Comparison of ENCODE assay signal across 9 cellular contexts in genomic region chr11:133928628-133929059, GRCh38. TPM values are rescaled to one million over a fixed set of nuclear protein-coding genes. Genes with fewer than 3 reads are reported as not detected.
DNase-seq lines count a peak whose midpoint lies in the region; ATAC-seq and TF ChIP-seq lines count a peak whose summit lies in the region.
"Had no signal": no experiment of that assay in that cellular context is flagged by ENCODE, and none has a peak within 500 bp of the region (broad histone marks: within the 10 kb centered on the region; RNA-seq: fewer than 3 reads in every experiment).

No MANE protein-coding gene starts in this region.

- H3K36me3 Mint-ChIP-seq in activated naive CD8-positive, alpha-beta T cell treated with anti-CD3 and anti-CD28 coated beads, Interleukin-2, amount 10 ng/mL, durations not matched to agents 7 days and 5 days: peaks cover 18% of the 10 kb centered on the region
- peaks cover 9% of the 10 kb centered on the region for H3K36me3 Mint-ChIP-seq in endothelial cell (ENCODE audit: low read depth, unreplicated experiment)

- no peaks in the 10 kb centered on the region for H3K27me3 Mint-ChIP-seq in activated naive CD8-positive, alpha-beta T cell treated with anti-CD3 and anti-CD28 coated beads, Interleukin-2, amount 10 ng/mL, durations not matched to agents 7 days and 5 days
- H3K27me3 Mint-ChIP-seq in endothelial cell (ENCODE audit: unreplicated experiment): peaks cover 15% of the 10 kb centered on the region

- H3K9me3 ChIP-seq in SK-N-SH (no peaks in the 10 kb centered on the region), PC-3 (ENCODE audit: low read length) (no peaks in the 10 kb centered on the region)

- DNase-seq in SK-N-SH (peak; percentile 81), PC-3 (peak; percentile 43), GM19238 (ENCODE audit: insufficient read length, low spot score) (no peak), endothelial cell (ENCODE audit: low spot score) (no peak)
- peak; percentile 49 for DNase-seq in activated naive CD8-positive, alpha-beta T cell treated with anti-CD3 and anti-CD28 coated beads, Interleukin-2, amount 10 ng/mL, durations not matched to agents 7 days and 5 days
- peak; percentile 61 to 80 for DNase-seq in stimulated activated CD8-positive, alpha-beta memory T cell treated with anti-CD3 and anti-CD28 coated beads, Interleukin-15, amount 100 ng/mL, for 48 hours (ENCODE audit: low read depth in 2 of 2)

- no peaks in the 10 kb centered on the region for H3K9me3 Mint-ChIP-seq in activated naive CD8-positive, alpha-beta T cell treated with anti-CD3 and anti-CD28 coated beads, Interleukin-2, amount 10 ng/mL, durations not matched to agents 7 days and 5 days
- H3K9me3 Mint-ChIP-seq in endothelial cell (ENCODE audit: unreplicated experiment): no peaks in the 10 kb centered on the region

- H3F3A ChIP-seq in SK-N-SH (replicated peaks; ENCODE audit: insufficient read depth) (no peaks in the 10 kb centered on the region), PC-3 (ENCODE audit: low read length, unreplicated experiment) (no peaks in the 10 kb centered on the region)

- TF ChIP-seq RAD21 in SK-N-SH (IDR thresholded peaks at IDR 0.05; ENCODE audit: low read length): 0 out of 2 replicates have a peak, but pooled peaks have one; percentile 4

- H3K9me2 ChIP-seq in SK-N-SH (no peaks in the 10 kb centered on the region), PC-3 (replicated peaks; ENCODE audit: low read length) (no peaks in the 10 kb centered on the region)

- intact Hi-C loops in PC-3 (cut with micrococcal nuclease): loop anchor here (10.0 kb wide), 1 partner anchor 116 kb away; no protein-coding TSS in a partner anchor

- H2AFZ ChIP-seq in SK-N-SH (ENCODE audit: low read depth) (no peak overlapping the region), PC-3 (ENCODE audit: low read length) (peak overlapping the region; percentile 79)

- TF ChIP-seq EP300 in SK-N-SH (IDR thresholded peaks at IDR 0.05; ENCODE audit: borderline replicate concordance in 1 of 2, low read depth in 1 of 2, low read length in 1 of 2): no peak

- peaks cover 30% of the 10 kb centered on the region for H3K4me1 Mint-ChIP-seq in activated naive CD8-positive, alpha-beta T cell treated with anti-CD3 and anti-CD28 coated beads, Interleukin-2, amount 10 ng/mL, durations not matched to agents 7 days and 5 days
- peaks cover 3% of the 10 kb centered on the region for H3K4me1 Mint-ChIP-seq in endothelial cell (ENCODE audit: unreplicated experiment)

- no peaks in the 10 kb centered on the region for H3K27me3 ChIP-seq in SK-N-SH (ENCODE audit: insufficient read depth)
- H3K27me3 ChIP-seq in PC-3 (ENCODE audit: low read length): no peaks in the 10 kb centered on the region

- TF ChIP-seq CTCF in SK-N-SH (IDR thresholded peaks at IDR 0.05) (no peak), PC-3 (conservative IDR thresholded peaks at IDR 0.05; ENCODE audit: low read depth, low read length) (no peak), endothelial cell (IDR thresholded peaks at IDR 0.05; ENCODE audit: unreplicated experiment) (no peak)

- no TSS peak for BruUV-seq in PC-3 (replicated peaks; lab: Mats Ljungman, UMichigan)

- WGBS in SK-N-SH (ENCODE audit: low lambda C conversion rate): 25% methylated on average over 4 of the region's 5 CpGs

- peak overlapping the region in 1 of 2 experiments; percentile 89; a peak in 2 of 4 replicates for H3K27ac ChIP-seq in SK-N-SH (ENCODE audit: low read depth in 2 of 2, low read length in 1 of 2)
- H3K27ac ChIP-seq in PC-3 (ENCODE audit: low read length): no peak overlapping the region

- H3K4me3 ChIP-seq in SK-N-SH (ENCODE audit: low read depth in 2 of 2, low read length in 1 of 2): no peak overlapping the region
- peak overlapping the region; percentile 57 for H3K4me3 ChIP-seq in PC-3 (ENCODE audit: low read length)

- peaks cover 0 to 40% of the 10 kb centered on the region in 2 experiments; a peak in 1 of 4 replicates for H3K4me1 ChIP-seq in SK-N-SH (ENCODE audit: control insufficient read depth in 1 of 2, insufficient read depth in 2 of 2, low read depth in 1 of 2, low read length in 1 of 2)
- peaks cover 10% of the 10 kb centered on the region for H3K4me1 ChIP-seq in PC-3 (ENCODE audit: insufficient read depth, low read length)

- H3K36me3 ChIP-seq in SK-N-SH (replicated peaks in 1 of 2; ENCODE audit: control insufficient read depth in 1 of 2, insufficient read depth in 2 of 2, low read length in 1 of 2) (peaks cover 0 to 2% of the 10 kb centered on the region in 2 experiments), PC-3 (ENCODE audit: low read depth, low read length) (no peaks in the 10 kb centered on the region)

- H4K20me1 ChIP-seq in SK-N-SH (ENCODE audit: insufficient read depth) (no peaks in the 10 kb centered on the region), PC-3 (ENCODE audit: low read length) (no peaks in the 10 kb centered on the region)

- peak overlapping the region; percentile 74 for H3K4me3 Mint-ChIP-seq in activated naive CD8-positive, alpha-beta T cell treated with anti-CD3 and anti-CD28 coated beads, Interleukin-2, amount 10 ng/mL, durations not matched to agents 7 days and 5 days
- H3K4me3 Mint-ChIP-seq in endothelial cell (ENCODE audit: unreplicated experiment): no peak overlapping the region
- H3K4me3 Mint-ChIP-seq: B cell had no signal

- CTCF ChIA-PET in SK-N-SH (lab: Yijun Ruan, JAX) (interaction anchor here (0.9 to 7.6 kb wide), 21 partner anchors 9 to 266 kb away, joined by 3 to 293 read pairs (median 6); partner anchors contain the start of genes IGSF9B and JAM3), PC-3 (lab: Charles Lee) (interaction anchor here (0.6 to 1.5 kb wide), 2 partner anchors 122 to 218 kb away, joined by 4 to 6 read pairs; no protein-coding TSS in a partner anchor)

- H3K79me2 ChIP-seq in SK-N-SH (ENCODE audit: insufficient read depth): no peaks in the 10 kb centered on the region
- H3K79me2 ChIP-seq in PC-3 (ENCODE audit: low read length): no peaks in the 10 kb centered on the region

- POLR2A ChIA-PET in SK-N-SH (lab: Yijun Ruan, JAX): interaction anchor here (1.0 to 2.2 kb wide), 5 partner anchors 9 to 117 kb away, joined by 4 to 17 read pairs (median 8); no protein-coding TSS in a partner anchor
- POLR2A ChIA-PET in PC-3 (lab: Charles Lee; ENCODE audit: unreplicated experiment): no interaction called here
- POLR2A ChIA-PET in activated naive CD8-positive, alpha-beta T cell treated with anti-CD3 and anti-CD28 coated beads, Interleukin-2, amount 10 ng/mL, durations not matched to agents 7 days and 5 days (lab: Charles Lee): interaction anchor here (0.7 to 2.4 kb wide), 7 partner anchors 15 to 347 kb away, joined by 3 to 18 read pairs (median 7); partner anchors contain the start of gene GLB1L3

- H3K27ac Mint-ChIP-seq in activated naive CD8-positive, alpha-beta T cell treated with anti-CD3 and anti-CD28 coated beads, Interleukin-2, amount 10 ng/mL, durations not matched to agents 7 days and 5 days: peak overlapping the region; percentile 82
- no peak overlapping the region for H3K27ac Mint-ChIP-seq in endothelial cell (ENCODE audit: unreplicated experiment)
- H3K27ac Mint-ChIP-seq: B cell had no signal

- no peak overlapping the region for H3K9ac ChIP-seq in SK-N-SH
- no peak overlapping the region for H3K9ac ChIP-seq in PC-3 (ENCODE audit: low read length)

- H3K4me2 ChIP-seq in SK-N-SH (no peak overlapping the region), PC-3 (ENCODE audit: low read length) (peak overlapping the region; percentile 79)

- ATAC-seq in SK-N-SH treated with all-trans-retinoic acid at 6 μM for 48 hours (no peak; the same call in 2 of the 3 replicates), PC-3 (peak; percentile 21), HG03354 (IDR thresholded peaks at IDR 0.05; ENCODE audit: poor library complexity, severe bottlenecking, unreplicated experiment) (no peak)
- peak; percentile 77 for ATAC-seq in activated naive CD8-positive, alpha-beta T cell treated with anti-CD3 and anti-CD28 coated beads, Interleukin-2, amount 10 ng/mL, durations not matched to agents 7 days and 5 days (ENCODE audit: low read depth)

TF ChIP-seq in SK-N-SH, 30 proteins besides CTCF, POLR2A, EP300 and RAD21 (continues in another document):
- no peak for TF ChIP-seq MEF2A (IDR thresholded peaks at IDR 0.05; ENCODE audit: borderline replicate concordance, low read depth)
- TF ChIP-seq USF2 (IDR thresholded peaks at IDR 0.05; ENCODE audit: borderline replicate concordance, low read depth, low read length): no peak
- TF ChIP-seq MXI1 (IDR thresholded peaks at IDR 0.05; ENCODE audit: low read depth, low read length): peak; percentile 70; the same call in 1 of the 2 replicates

TF ChIP-seq in SK-N-SH treated with all-trans-retinoic acid at 6 μM for 48 hours, 23 proteins besides CTCF, POLR2A, EP300 and RAD21:
- TF ChIP-seq PPARA (CRISPR knock-in tag; IDR thresholded peaks at IDR 0.05; ENCODE audit: borderline replicate concordance) (no peak), POU6F1 (CRISPR knock-in tag; IDR thresholded peaks at IDR 0.05; ENCODE audit: borderline replicate concordance, low read depth) (no peak), ARNTL (CRISPR knock-in tag; IDR thresholded peaks at IDR 0.05; ENCODE audit: borderline replicate concordance, low read depth) (no peak), BACH2 (CRISPR knock-in tag; IDR thresholded peaks at IDR 0.05; ENCODE audit: borderline replicate concordance) (no peak), ZFP3 (CRISPR knock-in tag; IDR thresholded peaks at IDR 0.05) (no peak), ZFP30 (CRISPR knock-in tag; IDR thresholded peaks at IDR 0.05) (no peak), ISL1 (CRISPR knock-in tag; IDR thresholded peaks at IDR 0.05) (no peak)

RNA-seq across cellular contexts. Expression of gene IGSF9B, which starts 28.1 kb away (rescaled TPM):
- 0.41 and 0.96 TPM in 2 replicates for polyA plus RNA-seq in SK-N-SH (2012; rRNA removed)
- 0.45 and 0.75 TPM in 2 replicates for polyA plus RNA-seq in SK-N-SH (2012; cell fraction: cytosol; rRNA removed)
- 2.4 and 4.2 TPM in 2 replicates for polyA plus RNA-seq in SK-N-SH (2012; cell fraction: nucleus; rRNA removed)
- total RNA-seq in PC-3 (2014; rRNA removed): 0.58 and 1.3 TPM in 2 replicates
- total RNA-seq in activated naive CD8-positive, alpha-beta T cell treated with anti-CD3 and anti-CD28 coated beads, Interleukin-2, amount 10 ng/mL, durations not matched to agents 7 days and 5 days: 10 to 100 TPM; 91.8 to 99.7 TPM
- total RNA-seq in endothelial cell (ENCODE audit: unreplicated experiment): 6.6 TPM

Comparison
In these comparisons a context has a peak if more than half of its experiments do, and no peak if none do; other contexts are left out.
1. DNase-seq: peak in SK-N-SH (single experiment), PC-3 (single experiment), activated naive CD8-positive, alpha-beta T cell treated with anti-CD3 and anti-CD28 coated beads, Interleukin-2, amount 10 ng/mL, durations not matched to agents 7 days and 5 days (single experiment) and stimulated activated CD8-positive, alpha-beta memory T cell treated with anti-CD3 and anti-CD28 coated beads, Interleukin-15, amount 100 ng/mL, for 48 hours (2 of 2); none in GM19238 (single experiment) and endothelial cell (single experiment).
2. ATAC-seq: peak in PC-3 (single experiment) and activated naive CD8-positive, alpha-beta T cell treated with anti-CD3 and anti-CD28 coated beads, Interleukin-2, amount 10 ng/mL, durations not matched to agents 7 days and 5 days (single experiment); none in SK-N-SH treated with all-trans-retinoic acid at 6 μM for 48 hours (single experiment) and HG03354 (single experiment).
3. RNA of gene IGSF9B, which starts 28.1 kb away (total RNA-seq): 91.8 to 99.7 TPM in activated naive CD8-positive, alpha-beta T cell treated with anti-CD3 and anti-CD28 coated beads, Interleukin-2, amount 10 ng/mL, durations not matched to agents 7 days and 5 days; 6.6 TPM in endothelial cell (single experiment) and 0.58 to 1.3 TPM in PC-3; every median in the first group is over 10 times any median in the second.